Comparison of ENCODE assay signal across 9 cellular contexts in genomic region chr7:1065263-1066260, GRCh38. TPM values are rescaled to one million over a fixed set of nuclear protein-coding genes. Genes with fewer than 3 reads are reported as not detected.
DNase-seq lines count a peak whose midpoint lies in the region; ATAC-seq and TF ChIP-seq lines count a peak whose summit lies in the region.
"Had no signal": no experiment of that assay in that cellular context is flagged by ENCODE, and none has a peak within 500 bp of the region (broad histone marks: within the 10 kb centered on the region; RNA-seq: fewer than 3 reads in every experiment).

No MANE protein-coding gene starts in this region.

- peak; percentile 45 for ATAC-seq in GM21423 (IDR thresholded peaks at IDR 0.05; ENCODE audit: unreplicated experiment)
- ATAC-seq in right cardiac atrium: peak; percentile 91 to 92
- peak; percentile 93 to 94 for ATAC-seq in gastrocnemius medialis
- no peak for ATAC-seq in GM18861 (IDR thresholded peaks at IDR 0.05; ENCODE audit: unreplicated experiment)

- H3K4me3 ChIP-seq in right cardiac atrium (ENCODE audit: low read length) (no peak overlapping the region), gastrocnemius medialis (peak overlapping the region; percentile 11 to 50 (median 44))

- DNase-seq in COR-L47 (lab: John Stamatoyannopoulos, UW) (peak; percentile 30), M059J (ENCODE audit: low read depth) (peak; percentile 64), T-helper 22 cell (ENCODE audit: low read depth) (peak; percentile 54), amniotic stem cell (lab: John Stamatoyannopoulos, UW) (peak; percentile 26), right cardiac atrium (peak; percentile 88 to 95 (median 95)), gastrocnemius medialis (peak; percentile 68 to 76)

- H3K27ac ChIP-seq in right cardiac atrium (ENCODE audit: low read length): no peak overlapping the region
- H3K27ac ChIP-seq in gastrocnemius medialis: no peak overlapping the region

- 22% methylated on average over 61 of the region's 61 CpGs for WGBS in right cardiac atrium

- no peak for TF ChIP-seq POLR2A in gastrocnemius medialis (IDR thresholded peaks at IDR 0.05)

- H3K36me3 ChIP-seq in gastrocnemius medialis: no peaks in the 10 kb centered on the region

- no peaks in the 10 kb centered on the region for H3K27me3 ChIP-seq in right cardiac atrium (ENCODE audit: control insufficient read depth, insufficient read depth)
- H3K27me3 ChIP-seq in gastrocnemius medialis: no peaks in the 10 kb centered on the region

- TF ChIP-seq CTCF in gastrocnemius medialis (IDR thresholded peaks at IDR 0.05 in 4 of 5, conservative IDR thresholded peaks at IDR 0.05 in 1 of 5): peak; percentile 94 to 98 (median 97)

- H3K4me1 ChIP-seq in right cardiac atrium (ENCODE audit: control insufficient read depth, insufficient read depth, low read length) (no peaks in the 10 kb centered on the region), gastrocnemius medialis (peaks cover 6 to 7% of the 10 kb centered on the region in 2 donors)

- in situ Hi-C loops in gastrocnemius medialis (cut with MboI; ENCODE audit: low sequenced_read_pairs in 4 of 4): loop anchor here (5.0 to 10.0 kb wide), 2 partner anchors 71 to 73 kb away; no protein-coding TSS in a partner anchor

- intact Hi-C loops in right cardiac atrium (cut with DNase I): loop anchor here (1.0 to 10.0 kb wide), 5 partner anchors 69 to 151 kb away; no protein-coding TSS in a partner anchor
- intact Hi-C loops in gastrocnemius medialis (cut with DNase I; ENCODE audit: low total_unique reads): loop anchor here (1.0 to 5.0 kb wide), 3 partner anchors 21 to 72 kb away; partner anchors contain the start of gene GPR146

- no peaks in the 10 kb centered on the region for H3K9me3 ChIP-seq in right cardiac atrium (ENCODE audit: control insufficient read depth, low read length)
- H3K9me3 ChIP-seq in gastrocnemius medialis: no peaks in the 10 kb centered on the region

RNA-seq across cellular contexts. Expression of gene GPR146, which starts 21.2 kb away (rescaled TPM):
- 1.8 and 4.9 TPM in 2 replicates for total RNA-seq in M059J (2014; rRNA removed; shearing (Covaris generic))
- total RNA-seq in right cardiac atrium (10 to 100 TPM in 2 of 4 donors, 1 to 10 TPM in 2; 4.2 to 19.7 (median 14.1) TPM), gastrocnemius medialis (10 to 100 TPM; 23.3 to 43.8 (median 29.5) TPM)
- polyA plus RNA-seq in right cardiac atrium: 17.3 TPM

RNA-seq across cellular contexts. Expression of gene GPER1, which starts 22.4 kb away (rescaled TPM):
- 0.22 and 0.25 TPM in 2 replicates for total RNA-seq in M059J (2014; rRNA removed; shearing (Covaris generic))
- total RNA-seq in right cardiac atrium: 1 to 10 TPM; 3.0 to 6.7 (median 4.5) TPM
- 3.6 TPM for polyA plus RNA-seq in right cardiac atrium
- 1 to 10 TPM in 3 of 4 donors, under 1 TPM in 1; 0.92 to 3.2 (median 2.1) TPM for total RNA-seq in gastrocnemius medialis
- total RNA-seq: activated CD8-positive, alpha-beta memory T cell treated with anti-CD3 and anti-CD28 coated beads for 36 hours had no signal

Comparison
In these comparisons a context has a peak if more than half of its experiments do, and no peak if none do; other contexts are left out.
1. DNase-seq: peak in every context shown above with its lines; median percentile 95 in right cardiac atrium; 72 in gastrocnemius medialis; 64 in M059J; 54 in T-helper 22 cell; 30 in COR-L47; 26 in amniotic stem cell.